Comparison of ENCODE assay signal across 8 cellular contexts in genomic region chr10:122980209-122981065, GRCh38. TPM values are rescaled to one million over a fixed set of nuclear protein-coding genes. Genes with fewer than 3 reads are reported as not detected.
DNase-seq lines count a peak whose midpoint lies in the region; ATAC-seq and TF ChIP-seq lines count a peak whose summit lies in the region.

A gene with protein sequence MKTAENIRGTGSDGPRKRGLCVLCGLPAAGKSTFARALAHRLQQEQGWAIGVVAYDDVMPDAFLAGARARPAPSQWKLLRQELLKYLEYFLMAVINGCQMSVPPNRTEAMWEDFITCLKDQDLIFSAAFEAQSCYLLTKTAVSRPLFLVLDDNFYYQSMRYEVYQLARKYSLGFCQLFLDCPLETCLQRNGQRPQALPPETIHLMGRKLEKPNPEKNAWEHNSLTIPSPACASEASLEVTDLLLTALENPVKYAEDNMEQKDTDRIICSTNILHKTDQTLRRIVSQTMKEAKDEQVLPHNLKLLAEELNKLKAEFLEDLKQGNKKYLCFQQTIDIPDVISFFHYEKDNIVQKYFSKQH (plus strand): TSS chr10:122980401. CDS start chr10:122980480, 79 bp downstream.

- H3K4me1 ChIP-seq in PC-3 (ENCODE audit: insufficient read depth, low read length), result peaks cover 9% of the 10 kb centered on the region; the same call in 1 of the 2 replicates
- H3K4me1 ChIP-seq in muscle layer of colon (ENCODE audit: insufficient read depth, low read length), result peaks cover 12% of the 10 kb centered on the region

- BruUV-seq in PC-3 (replicated peaks; lab: Mats Ljungman, UMichigan), result TSS peak; percentile 82

- no peaks in the 10 kb centered on the region for H4K20me1 ChIP-seq in PC-3 (ENCODE audit: low read length)

- intact Hi-C loops in PC-3 (cut with micrococcal nuclease), result loop anchor here (2.0 to 5.0 kb wide), 3 partner anchors 26 to 128 kb away; partner anchors contain the start of gene C10orf88

- no peaks in the 10 kb centered on the region for H3F3A ChIP-seq in PC-3 (ENCODE audit: low read length, unreplicated experiment)

- peak within 1 kb of the TSS; percentile 95 for H2AFZ ChIP-seq in PC-3 (ENCODE audit: low read length)

- in situ Hi-C loops in KBM-7 (cut with MboI; ENCODE audit: low pct_unique_long_range_greater_than_20kb, low sequenced_read_pairs), result no loop called here

- peak within 1 kb of the TSS; percentile 89 for H3K4me2 ChIP-seq in PC-3 (ENCODE audit: low read length)

- POLR2A ChIA-PET in PC-3 (lab: Charles Lee; ENCODE audit: unreplicated experiment), result interaction anchor here (0.5 kb wide), 1 partner anchor 419 kb away, joined by 3 read pairs; no protein-coding TSS in a partner anchor

- peaks cover 3% of the 10 kb centered on the region for H3K27me3 Mint-ChIP-seq in activated T-cell treated with anti-CD3 and anti-CD28 coated beads, Interleukin-2, amount 50 U/mL, for 4 hours (ENCODE audit: low read depth)

- H3K4me1 Mint-ChIP-seq in activated T-cell treated with anti-CD3 and anti-CD28 coated beads, Interleukin-2, amount 50 U/mL, for 4 hours (ENCODE audit: low read depth), result peaks cover 14% of the 10 kb centered on the region

- no peaks in the 10 kb centered on the region for H3K79me2 ChIP-seq in PC-3 (ENCODE audit: low read length)

- H3K27ac ChIP-seq in PC-3 (ENCODE audit: low read length) (peak within 1 kb of the TSS; percentile 79), muscle layer of colon (ENCODE audit: low read depth, low read length) (peak within 1 kb of the TSS; percentile 67)

- H3K27me3 ChIP-seq in PC-3 (ENCODE audit: low read length), result no peaks in the 10 kb centered on the region
- no peaks in the 10 kb centered on the region for H3K27me3 ChIP-seq in muscle layer of colon (ENCODE audit: control insufficient read depth in 1 of 2, insufficient read depth in 2 of 2, low read length in 2 of 2)

- H3K9me3 Mint-ChIP-seq in activated T-cell treated with anti-CD3 and anti-CD28 coated beads, Interleukin-2, amount 50 U/mL, for 4 hours, result no peaks in the 10 kb centered on the region

- ATAC-seq in GM21723 (IDR thresholded peaks at IDR 0.05; ENCODE audit: unreplicated experiment), result peak; percentile 97
- peak; percentile 97 for ATAC-seq in PC-3
- peak; percentile 98 for ATAC-seq in activated T-cell treated with anti-CD3 and anti-CD28 coated beads, Interleukin-2, amount 50 U/mL, for 4 hours
- ATAC-seq in esophagus mucosa, result peak; percentile 99

- peak within 1 kb of the TSS; percentile 94 for H3K9ac ChIP-seq in PC-3 (ENCODE audit: low read length)
- H3K9ac ChIP-seq in muscle layer of colon (ENCODE audit: low read length), result peak within 1 kb of the TSS; percentile 22

- H3K4me3 ChIP-seq in PC-3 (ENCODE audit: low read length), result peak within 1 kb of the TSS; percentile 82
- peak within 1 kb of the TSS; percentile 49 to 62 for H3K4me3 ChIP-seq in muscle layer of colon (ENCODE audit: low read depth in 1 of 2, low read length in 2 of 2)

- no peaks in the 10 kb centered on the region for H3K9me2 ChIP-seq in PC-3 (replicated peaks; ENCODE audit: low read length)

- CTCF ChIA-PET in PC-3 (lab: Charles Lee), result no interaction called here

- H3K4me3 Mint-ChIP-seq in activated T-cell treated with anti-CD3 and anti-CD28 coated beads, Interleukin-2, amount 50 U/mL, for 4 hours, result peak within 1 kb of the TSS; percentile 86

- peak; percentile 64 for DNase-seq in DMS79 treated with DMSO at 0.1 percent for 48 hours (lab: John Stamatoyannopoulos, UW)
- peak; percentile 92 for DNase-seq in KBM-7
- peak; percentile 83 for DNase-seq in PC-3
- DNase-seq in activated T-cell treated with anti-CD3 and anti-CD28 coated beads, Interleukin-2, amount 50 U/mL, for 4 hours, result peak; percentile 83
- peak; percentile 69 to 74 for DNase-seq in stimulated activated CD8-positive, alpha-beta memory T cell treated with anti-CD3 and anti-CD28 coated beads, Interleukin-7, amount 100 ng/mL, for 1 hour (ENCODE audit: low read depth in 2 of 2)

- TF ChIP-seq CTCF in PC-3 (conservative IDR thresholded peaks at IDR 0.05; ENCODE audit: low read depth, low read length), result peak; percentile 65

- H3K9me3 ChIP-seq in PC-3 (ENCODE audit: low read length), result no peaks in the 10 kb centered on the region
- no peaks in the 10 kb centered on the region for H3K9me3 ChIP-seq in muscle layer of colon (ENCODE audit: low read length)

- H3K36me3 ChIP-seq in PC-3 (ENCODE audit: low read depth, low read length) (no peaks in the 10 kb centered on the region), muscle layer of colon (ENCODE audit: insufficient read depth, low read length) (no peaks in the 10 kb centered on the region)

- H3K36me3 Mint-ChIP-seq in activated T-cell treated with anti-CD3 and anti-CD28 coated beads, Interleukin-2, amount 50 U/mL, for 4 hours (ENCODE audit: insufficient read depth), result peaks cover 7% of the 10 kb centered on the region

RNA-seq across cellular contexts. Expression of the gene that starts here (rescaled TPM):
- 2.3 and 2.6 TPM in 2 replicates for total RNA-seq in PC-3 (2014; rRNA removed)
- total RNA-seq in activated T-cell treated with anti-CD3 and anti-CD28 coated beads, Interleukin-2, amount 50 U/mL, for 4 hours, result 1 to 10 TPM; 5.3 to 6.3 (median 6.1) TPM
- 2.7 TPM for total RNA-seq in esophagus mucosa

Comparison
In these comparisons a context has a peak if more than half of its experiments do, and no peak if none do; other contexts are left out.
1. Peak in every context shown above with its lines: DNase-seq, ATAC-seq, H3K4me3 ChIP-seq and H3K27ac ChIP-seq.